Comparison of ENCODE assay signal across 8 cellular contexts in genomic region chr3:129793947-129794318, GRCh38.
DNase-seq lines count a peak whose midpoint lies in the region; ATAC-seq and TF ChIP-seq lines count a peak whose summit lies in the region.

No MANE protein-coding gene starts in this region.

- H3K4me2 ChIP-seq in PC-9, result peak overlapping the region; percentile 97

- POLR2A ChIA-PET in PC-9 (lab: Charles Lee; ENCODE audit: unreplicated experiment), result interaction anchor here (0.5 to 1.1 kb wide), 6 partner anchors 19 to 168 kb away, joined by 4 to 9 read pairs (median 6); no protein-coding TSS in a partner anchor

- H3K27ac ChIP-seq in PC-9, result peak overlapping the region; percentile 100

- H3K4me3 ChIP-seq in HAP-1, result no peak overlapping the region
- peak overlapping the region; percentile 96 for H3K4me3 ChIP-seq in PC-9
- peak overlapping the region; percentile 52 for H3K4me3 ChIP-seq in retinal pigment epithelial cell (ENCODE audit: low read length)

- in situ Hi-C loops in HAP-1 (cut with MboI; ENCODE audit: low sequenced_read_pairs), result no loop called here

- TF ChIP-seq CTCF in PC-9 (conservative IDR thresholded peaks at IDR 0.05) (no peak), retinal pigment epithelial cell (conservative IDR thresholded peaks at IDR 0.05; ENCODE audit: low read depth, low read length) (no peak)

- H3K9me3 ChIP-seq in HAP-1, result no peaks in the 10 kb centered on the region
- H3K9me3 ChIP-seq in PC-9 (ENCODE audit: insufficient read depth, low read depth), result no peaks in the 10 kb centered on the region

- TSS peak; percentile 79 for BruUV-seq in PC-9 (replicated peaks; lab: Mats Ljungman, UMichigan)

- peaks cover 75% of the 10 kb centered on the region for H3K79me2 ChIP-seq in PC-9 (ENCODE audit: low read depth)

- no peaks in the 10 kb centered on the region for H3K9me2 ChIP-seq in PC-9 (ENCODE audit: insufficient read depth)

- H3K27me3 ChIP-seq in HAP-1 (ENCODE audit: low read depth), result no peaks in the 10 kb centered on the region
- H3K27me3 ChIP-seq in PC-9 (ENCODE audit: insufficient read depth, low read depth), result no peaks in the 10 kb centered on the region

- H4K20me1 ChIP-seq in PC-9 (ENCODE audit: insufficient read depth), result peaks cover 13% of the 10 kb centered on the region; the same call in 1 of the 2 replicates

- ATAC-seq in Right ventricle myocardium superior (ENCODE audit: poor library complexity) (peak; percentile 71), HG03432 (IDR thresholded peaks at IDR 0.05; ENCODE audit: unreplicated experiment) (no peak), GM19467 (IDR thresholded peaks at IDR 0.05; ENCODE audit: unreplicated experiment) (no peak), GM21619 (IDR thresholded peaks at IDR 0.05; ENCODE audit: unreplicated experiment) (no peak)

- no peaks in the 10 kb centered on the region for H3K36me3 ChIP-seq in HAP-1 (replicated peaks)
- no peaks in the 10 kb centered on the region for H3K36me3 ChIP-seq in PC-9 (ENCODE audit: low read depth)

- CTCF ChIA-PET in PC-9 (lab: Charles Lee), result interaction anchor here (0.6 to 0.7 kb wide), 2 partner anchors 18 to 66 kb away, joined by 3 to 35 read pairs; no protein-coding TSS in a partner anchor

- no peak overlapping the region for H2AFZ ChIP-seq in PC-9

- H3K4me1 ChIP-seq in HAP-1 (peaks cover 30% of the 10 kb centered on the region), PC-9 (replicated peaks; ENCODE audit: insufficient read depth) (peaks cover 47% of the 10 kb centered on the region)

- intact Hi-C loops in PC-9 (cut with micrococcal nuclease; ENCODE audit: unreplicated experiment), result loop anchor here (1.0 kb wide), 2 partner anchors 131 to 167 kb away; no protein-coding TSS in a partner anchor
- intact Hi-C loops in Right ventricle myocardium superior (cut with DNase I), result no loop called here

- peaks cover 62% of the 10 kb centered on the region for H3F3A ChIP-seq in PC-9 (ENCODE audit: insufficient read depth, low read depth)

- DNase-seq in HAP-1 (ENCODE audit: low spot score in 2 of 2) (peak; percentile 29 to 52), PC-9 (peak in 1 of 2 experiments; percentile 28), Right ventricle myocardium superior (no peak), retinal pigment epithelial cell (ENCODE audit: low read depth) (no peak), SHP77 (lab: John Stamatoyannopoulos, UW) (no peak)

Comparison
In these comparisons a context has a peak if more than half of its experiments do, and no peak if none do; other contexts are left out.
1. DNase-seq: peak in HAP-1 (2 of 2); none in Right ventricle myocardium superior (single experiment), retinal pigment epithelial cell (single experiment) and SHP77 (0 of 2).